In the genomic region with DNA sequence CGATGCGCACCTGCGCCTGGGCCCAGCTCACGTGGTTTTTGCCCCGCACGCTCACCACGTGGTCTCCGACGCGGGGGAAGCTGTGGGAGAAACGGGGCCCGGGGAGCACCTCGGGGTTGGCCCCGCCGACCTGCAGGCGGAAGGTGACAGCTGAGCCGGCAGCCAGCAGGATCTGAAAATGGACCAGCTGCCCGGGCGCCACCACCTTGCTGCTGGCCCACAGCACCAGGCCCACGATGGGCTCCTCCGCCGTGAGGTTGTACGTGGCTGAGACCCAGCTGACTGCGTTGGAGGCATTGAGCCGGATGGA, we compare ENCODE assay signal across 3 cellular contexts. TPM values are rescaled to one million over a fixed set of nuclear protein-coding genes. Genes with fewer than 3 reads are reported as not detected.
"Had no signal": no experiment of that assay in that cellular context is flagged by ENCODE, and none has a peak within 500 bp of the region (broad histone marks: within the 10 kb centered on the region; RNA-seq: fewer than 3 reads in every experiment).

No MANE protein-coding gene starts in this region.

RNA-seq across cellular contexts. Expression of gene RAB26, which starts 39.2 kb away (rescaled TPM):
- total RNA-seq: activated naive CD4-positive, alpha-beta T cell treated with anti-CD3 and anti-CD28 coated beads for 36 hours; activated T-cell treated with anti-CD3 and anti-CD28 coated beads, Interleukin-2, amount 50 U/mL, for 4 hours; ascending aorta had no signal
